In the genomic region with DNA sequence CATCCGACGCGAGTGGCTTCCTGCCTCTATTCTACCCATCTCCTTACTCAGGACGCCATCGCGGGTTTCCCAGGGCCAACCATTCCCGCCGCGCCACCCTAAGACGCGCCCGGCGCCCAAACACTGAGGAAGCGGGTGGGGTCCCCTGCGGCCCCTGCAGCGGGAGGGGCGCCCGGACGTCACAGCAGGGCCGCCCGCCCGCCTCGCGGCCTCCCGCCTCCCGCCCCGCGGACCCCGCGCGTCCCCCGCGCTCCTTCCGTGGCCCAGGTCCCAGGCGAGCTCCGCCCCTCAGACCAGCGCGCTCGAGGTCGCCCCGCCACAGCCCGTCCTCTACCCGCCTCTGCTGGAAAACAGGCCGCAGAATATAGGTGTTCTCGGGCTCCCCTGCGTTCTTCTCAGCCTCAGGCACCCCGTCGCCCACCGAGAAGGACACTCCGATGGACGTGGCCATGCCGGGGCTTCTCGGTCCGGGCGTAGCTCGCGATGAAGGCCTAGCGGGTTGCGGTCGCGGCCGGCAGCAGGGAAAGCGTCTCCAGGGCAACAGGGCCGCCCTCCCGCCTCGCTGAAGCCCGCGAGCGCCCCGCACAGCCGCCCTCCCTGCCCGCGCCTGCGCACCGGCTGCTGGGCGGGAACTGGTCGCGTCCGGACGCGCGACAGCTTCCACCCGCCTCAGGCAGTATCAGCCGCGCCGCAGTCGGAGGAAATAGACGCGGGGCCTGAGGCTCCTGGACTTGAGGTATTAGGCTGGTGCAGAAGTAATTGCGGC, we compare ENCODE assay signal across 1 cellular context.
TF ChIP-seq lines count a peak whose summit lies in the region.

A gene (minus strand): TSS at position 539 of the 766 bp plus-strand sequence. CDS start 88 bp downstream, at position 451.

TF ChIP-seq in K562, 482 proteins besides CTCF, POLR2A, EP300 and RAD21 (continued from another document and continues in another):
- TF ChIP-seq, protein P1, sequence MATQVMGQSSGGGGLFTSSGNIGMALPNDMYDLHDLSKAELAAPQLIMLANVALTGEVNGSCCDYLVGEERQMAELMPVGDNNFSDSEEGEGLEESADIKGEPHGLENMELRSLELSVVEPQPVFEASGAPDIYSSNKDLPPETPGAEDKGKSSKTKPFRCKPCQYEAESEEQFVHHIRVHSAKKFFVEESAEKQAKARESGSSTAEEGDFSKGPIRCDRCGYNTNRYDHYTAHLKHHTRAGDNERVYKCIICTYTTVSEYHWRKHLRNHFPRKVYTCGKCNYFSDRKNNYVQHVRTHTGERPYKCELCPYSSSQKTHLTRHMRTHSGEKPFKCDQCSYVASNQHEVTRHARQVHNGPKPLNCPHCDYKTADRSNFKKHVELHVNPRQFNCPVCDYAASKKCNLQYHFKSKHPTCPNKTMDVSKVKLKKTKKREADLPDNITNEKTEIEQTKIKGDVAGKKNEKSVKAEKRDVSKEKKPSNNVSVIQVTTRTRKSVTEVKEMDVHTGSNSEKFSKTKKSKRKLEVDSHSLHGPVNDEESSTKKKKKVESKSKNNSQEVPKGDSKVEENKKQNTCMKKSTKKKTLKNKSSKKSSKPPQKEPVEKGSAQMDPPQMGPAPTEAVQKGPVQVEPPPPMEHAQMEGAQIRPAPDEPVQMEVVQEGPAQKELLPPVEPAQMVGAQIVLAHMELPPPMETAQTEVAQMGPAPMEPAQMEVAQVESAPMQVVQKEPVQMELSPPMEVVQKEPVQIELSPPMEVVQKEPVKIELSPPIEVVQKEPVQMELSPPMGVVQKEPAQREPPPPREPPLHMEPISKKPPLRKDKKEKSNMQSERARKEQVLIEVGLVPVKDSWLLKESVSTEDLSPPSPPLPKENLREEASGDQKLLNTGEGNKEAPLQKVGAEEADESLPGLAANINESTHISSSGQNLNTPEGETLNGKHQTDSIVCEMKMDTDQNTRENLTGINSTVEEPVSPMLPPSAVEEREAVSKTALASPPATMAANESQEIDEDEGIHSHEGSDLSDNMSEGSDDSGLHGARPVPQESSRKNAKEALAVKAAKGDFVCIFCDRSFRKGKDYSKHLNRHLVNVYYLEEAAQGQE (CRISPR knock-in tag; IDR thresholded peaks at IDR 0.05; ENCODE audit: low read depth): peak; percentile 61; the same call in 1 of the 2 replicates
- TF ChIP-seq, protein P2, sequence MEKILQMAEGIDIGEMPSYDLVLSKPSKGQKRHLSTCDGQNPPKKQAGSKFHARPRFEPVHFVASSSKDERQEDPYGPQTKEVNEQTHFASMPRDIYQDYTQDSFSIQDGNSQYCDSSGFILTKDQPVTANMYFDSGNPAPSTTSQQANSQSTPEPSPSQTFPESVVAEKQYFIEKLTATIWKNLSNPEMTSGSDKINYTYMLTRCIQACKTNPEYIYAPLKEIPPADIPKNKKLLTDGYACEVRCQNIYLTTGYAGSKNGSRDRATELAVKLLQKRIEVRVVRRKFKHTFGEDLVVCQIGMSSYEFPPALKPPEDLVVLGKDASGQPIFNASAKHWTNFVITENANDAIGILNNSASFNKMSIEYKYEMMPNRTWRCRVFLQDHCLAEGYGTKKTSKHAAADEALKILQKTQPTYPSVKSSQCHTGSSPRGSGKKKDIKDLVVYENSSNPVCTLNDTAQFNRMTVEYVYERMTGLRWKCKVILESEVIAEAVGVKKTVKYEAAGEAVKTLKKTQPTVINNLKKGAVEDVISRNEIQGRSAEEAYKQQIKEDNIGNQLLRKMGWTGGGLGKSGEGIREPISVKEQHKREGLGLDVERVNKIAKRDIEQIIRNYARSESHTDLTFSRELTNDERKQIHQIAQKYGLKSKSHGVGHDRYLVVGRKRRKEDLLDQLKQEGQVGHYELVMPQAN (IDR thresholded peaks at IDR 0.05; ENCODE audit: borderline replicate concordance): peak; percentile 94
- TF ChIP-seq BCOR (IDR thresholded peaks at IDR 0.05) (no peak), DACH1 (IDR thresholded peaks at IDR 0.05; ENCODE audit: partially characterized antibody) (peak; percentile 60), FOXP1 (CRISPR knock-in tag; IDR thresholded peaks at IDR 0.05) (peak; percentile 84; the same call in 1 of the 2 replicates), RNF2 (IDR thresholded peaks at IDR 0.05) (no peak), ILF3 (IDR thresholded peaks at IDR 0.05; ENCODE audit: borderline replicate concordance) (0 out of 2 replicates have a peak, but pooled peaks have one; percentile 48), HNRNPUL1 (IDR thresholded peaks at IDR 0.05; ENCODE audit: low read length) (no peak), ZNF830 (CRISPR knock-in tag; IDR thresholded peaks at IDR 0.05) (0 out of 2 replicates have a peak, but pooled peaks have one; percentile 42), ZNF384 (IDR thresholded peaks at IDR 0.05; ENCODE audit: low read depth, low read length) (no peak), SUPT5H (IDR thresholded peaks at IDR 0.05) (peak; percentile 90), ZBED1 (IDR thresholded peaks at IDR 0.05) (no peak), POLR2B (IDR thresholded peaks at IDR 0.05; ENCODE audit: low read depth, partially characterized antibody) (peak; percentile 93), ELF4 (CRISPR knock-in tag; IDR thresholded peaks at IDR 0.05) (peak; percentile 72; the same call in 1 of the 2 replicates), SMC3 (conservative IDR thresholded peaks at IDR 0.05; ENCODE audit: insufficient read depth, low read depth, low read length) (0 out of 2 replicates have a peak, but pooled peaks have one; percentile 4), TRIM28 (IDR thresholded peaks at IDR 0.05) (no peak), FOXM1 (IDR thresholded peaks at IDR 0.05; ENCODE audit: low read depth) (no peak), FOXM1 (CRISPR knock-in tag; IDR thresholded peaks at IDR 0.05; ENCODE audit: low read depth) (0 out of 2 replicates have a peak, but pooled peaks have one; percentile 82), ERF (CRISPR knock-in tag; IDR thresholded peaks at IDR 0.05) (peak; percentile 14; the same call in 1 of the 2 replicates), HDAC3 (IDR thresholded peaks at IDR 0.05; ENCODE audit: borderline replicate concordance, partially characterized antibody) (no peak), PCBP2 (IDR thresholded peaks at IDR 0.05; ENCODE audit: low read depth, low read length, poor library complexity, severe bottlenecking) (no peak), ZNF311 (CRISPR knock-in tag; IDR thresholded peaks at IDR 0.05) (no peak), EP400 (IDR thresholded peaks at IDR 0.05) (peak; percentile 65; the same call in 1 of the 2 replicates), NBN (IDR thresholded peaks at IDR 0.05; ENCODE audit: low read depth) (0 out of 2 replicates have a peak, but pooled peaks have one; percentile 23), ZNF263 (CRISPR knock-in tag; IDR thresholded peaks at IDR 0.05; ENCODE audit: borderline replicate concordance) (no peak; the same call in 1 of the 2 replicates), ZNF696 (CRISPR knock-in tag; conservative IDR thresholded peaks at IDR 0.05) (no peak), HNRNPH1 (optimal IDR thresholded peaks at IDR 0.05; ENCODE audit: low read depth, low read length) (no peak), ZC3H11A (IDR thresholded peaks at IDR 0.05; ENCODE audit: low read depth, low read length) (no peak), RHOXF2B (CRISPR knock-in tag; conservative IDR thresholded peaks at IDR 0.05) (no peak), NCOA6 (IDR thresholded peaks at IDR 0.05) (no peak), GABPA (tag; conservative IDR thresholded peaks at IDR 0.05; ENCODE audit: low read depth) (peak; percentile 38), ZNF143 (CRISPR knock-in tag; IDR thresholded peaks at IDR 0.05) (no peak), MXI1 (IDR thresholded peaks at IDR 0.05; ENCODE audit: low read depth, low read length) (peak; percentile 75), U2AF2 (optimal IDR thresholded peaks at IDR 0.05; ENCODE audit: low read depth, low read length) (no peak), TCF3 (CRISPR knock-in tag; IDR thresholded peaks at IDR 0.05) (peak; percentile 48), STAG1 (CRISPR knock-in tag; IDR thresholded peaks at IDR 0.05; ENCODE audit: borderline replicate concordance) (0 out of 2 replicates have a peak, but pooled peaks have one; percentile 18)
- TF ChIP-seq, protein P3, sequence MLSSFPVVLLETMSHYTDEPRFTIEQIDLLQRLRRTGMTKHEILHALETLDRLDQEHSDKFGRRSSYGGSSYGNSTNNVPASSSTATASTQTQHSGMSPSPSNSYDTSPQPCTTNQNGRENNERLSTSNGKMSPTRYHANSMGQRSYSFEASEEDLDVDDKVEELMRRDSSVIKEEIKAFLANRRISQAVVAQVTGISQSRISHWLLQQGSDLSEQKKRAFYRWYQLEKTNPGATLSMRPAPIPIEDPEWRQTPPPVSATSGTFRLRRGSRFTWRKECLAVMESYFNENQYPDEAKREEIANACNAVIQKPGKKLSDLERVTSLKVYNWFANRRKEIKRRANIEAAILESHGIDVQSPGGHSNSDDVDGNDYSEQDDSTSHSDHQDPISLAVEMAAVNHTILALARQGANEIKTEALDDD (IDR thresholded peaks at IDR 0.05): no peak
- TF ChIP-seq, protein P4, sequence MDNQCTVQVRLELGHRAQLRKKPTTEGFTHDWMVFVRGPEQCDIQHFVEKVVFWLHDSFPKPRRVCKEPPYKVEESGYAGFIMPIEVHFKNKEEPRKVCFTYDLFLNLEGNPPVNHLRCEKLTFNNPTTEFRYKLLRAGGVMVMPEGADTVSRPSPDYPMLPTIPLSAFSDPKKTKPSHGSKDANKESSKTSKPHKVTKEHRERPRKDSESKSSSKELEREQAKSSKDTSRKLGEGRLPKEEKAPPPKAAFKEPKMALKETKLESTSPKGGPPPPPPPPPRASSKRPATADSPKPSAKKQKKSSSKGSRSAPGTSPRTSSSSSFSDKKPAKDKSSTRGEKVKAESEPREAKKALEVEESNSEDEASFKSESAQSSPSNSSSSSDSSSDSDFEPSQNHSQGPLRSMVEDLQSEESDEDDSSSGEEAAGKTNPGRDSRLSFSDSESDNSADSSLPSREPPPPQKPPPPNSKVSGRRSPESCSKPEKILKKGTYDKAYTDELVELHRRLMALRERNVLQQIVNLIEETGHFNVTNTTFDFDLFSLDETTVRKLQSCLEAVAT (IDR thresholded peaks at IDR 0.05): peak in 1 of 2 experiments; percentile 61; a peak in 1 of 4 replicates
- TF ChIP-seq, protein P5, sequence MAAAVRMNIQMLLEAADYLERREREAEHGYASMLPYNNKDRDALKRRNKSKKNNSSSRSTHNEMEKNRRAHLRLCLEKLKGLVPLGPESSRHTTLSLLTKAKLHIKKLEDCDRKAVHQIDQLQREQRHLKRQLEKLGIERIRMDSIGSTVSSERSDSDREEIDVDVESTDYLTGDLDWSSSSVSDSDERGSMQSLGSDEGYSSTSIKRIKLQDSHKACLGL (CRISPR knock-in tag; IDR thresholded peaks at IDR 0.05; ENCODE audit: borderline replicate concordance, poor library complexity, severe bottlenecking): no peak
- TF ChIP-seq, protein P6, sequence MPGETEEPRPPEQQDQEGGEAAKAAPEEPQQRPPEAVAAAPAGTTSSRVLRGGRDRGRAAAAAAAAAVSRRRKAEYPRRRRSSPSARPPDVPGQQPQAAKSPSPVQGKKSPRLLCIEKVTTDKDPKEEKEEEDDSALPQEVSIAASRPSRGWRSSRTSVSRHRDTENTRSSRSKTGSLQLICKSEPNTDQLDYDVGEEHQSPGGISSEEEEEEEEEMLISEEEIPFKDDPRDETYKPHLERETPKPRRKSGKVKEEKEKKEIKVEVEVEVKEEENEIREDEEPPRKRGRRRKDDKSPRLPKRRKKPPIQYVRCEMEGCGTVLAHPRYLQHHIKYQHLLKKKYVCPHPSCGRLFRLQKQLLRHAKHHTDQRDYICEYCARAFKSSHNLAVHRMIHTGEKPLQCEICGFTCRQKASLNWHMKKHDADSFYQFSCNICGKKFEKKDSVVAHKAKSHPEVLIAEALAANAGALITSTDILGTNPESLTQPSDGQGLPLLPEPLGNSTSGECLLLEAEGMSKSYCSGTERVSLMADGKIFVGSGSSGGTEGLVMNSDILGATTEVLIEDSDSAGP (CRISPR knock-in tag; IDR thresholded peaks at IDR 0.05): no peak
- TF ChIP-seq, protein P7, sequence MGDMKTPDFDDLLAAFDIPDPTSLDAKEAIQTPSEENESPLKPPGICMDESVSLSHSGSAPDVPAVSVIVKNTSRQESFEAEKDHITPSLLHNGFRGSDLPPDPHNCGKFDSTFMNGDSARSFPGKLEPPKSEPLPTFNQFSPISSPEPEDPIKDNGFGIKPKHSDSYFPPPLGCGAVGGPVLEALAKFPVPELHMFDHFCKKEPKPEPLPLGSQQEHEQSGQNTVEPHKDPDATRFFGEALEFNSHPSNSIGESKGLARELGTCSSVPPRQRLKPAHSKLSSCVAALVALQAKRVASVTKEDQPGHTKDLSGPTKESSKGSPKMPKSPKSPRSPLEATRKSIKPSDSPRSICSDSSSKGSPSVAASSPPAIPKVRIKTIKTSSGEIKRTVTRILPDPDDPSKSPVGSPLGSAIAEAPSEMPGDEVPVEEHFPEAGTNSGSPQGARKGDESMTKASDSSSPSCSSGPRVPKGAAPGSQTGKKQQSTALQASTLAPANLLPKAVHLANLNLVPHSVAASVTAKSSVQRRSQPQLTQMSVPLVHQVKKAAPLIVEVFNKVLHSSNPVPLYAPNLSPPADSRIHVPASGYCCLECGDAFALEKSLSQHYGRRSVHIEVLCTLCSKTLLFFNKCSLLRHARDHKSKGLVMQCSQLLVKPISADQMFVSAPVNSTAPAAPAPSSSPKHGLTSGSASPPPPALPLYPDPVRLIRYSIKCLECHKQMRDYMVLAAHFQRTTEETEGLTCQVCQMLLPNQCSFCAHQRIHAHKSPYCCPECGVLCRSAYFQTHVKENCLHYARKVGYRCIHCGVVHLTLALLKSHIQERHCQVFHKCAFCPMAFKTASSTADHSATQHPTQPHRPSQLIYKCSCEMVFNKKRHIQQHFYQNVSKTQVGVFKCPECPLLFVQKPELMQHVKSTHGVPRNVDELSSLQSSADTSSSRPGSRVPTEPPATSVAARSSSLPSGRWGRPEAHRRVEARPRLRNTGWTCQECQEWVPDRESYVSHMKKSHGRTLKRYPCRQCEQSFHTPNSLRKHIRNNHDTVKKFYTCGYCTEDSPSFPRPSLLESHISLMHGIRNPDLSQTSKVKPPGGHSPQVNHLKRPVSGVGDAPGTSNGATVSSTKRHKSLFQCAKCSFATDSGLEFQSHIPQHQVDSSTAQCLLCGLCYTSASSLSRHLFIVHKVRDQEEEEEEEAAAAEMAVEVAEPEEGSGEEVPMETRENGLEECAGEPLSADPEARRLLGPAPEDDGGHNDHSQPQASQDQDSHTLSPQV (IDR thresholded peaks at IDR 0.05): peak; percentile 30
- TF ChIP-seq, protein P8, sequence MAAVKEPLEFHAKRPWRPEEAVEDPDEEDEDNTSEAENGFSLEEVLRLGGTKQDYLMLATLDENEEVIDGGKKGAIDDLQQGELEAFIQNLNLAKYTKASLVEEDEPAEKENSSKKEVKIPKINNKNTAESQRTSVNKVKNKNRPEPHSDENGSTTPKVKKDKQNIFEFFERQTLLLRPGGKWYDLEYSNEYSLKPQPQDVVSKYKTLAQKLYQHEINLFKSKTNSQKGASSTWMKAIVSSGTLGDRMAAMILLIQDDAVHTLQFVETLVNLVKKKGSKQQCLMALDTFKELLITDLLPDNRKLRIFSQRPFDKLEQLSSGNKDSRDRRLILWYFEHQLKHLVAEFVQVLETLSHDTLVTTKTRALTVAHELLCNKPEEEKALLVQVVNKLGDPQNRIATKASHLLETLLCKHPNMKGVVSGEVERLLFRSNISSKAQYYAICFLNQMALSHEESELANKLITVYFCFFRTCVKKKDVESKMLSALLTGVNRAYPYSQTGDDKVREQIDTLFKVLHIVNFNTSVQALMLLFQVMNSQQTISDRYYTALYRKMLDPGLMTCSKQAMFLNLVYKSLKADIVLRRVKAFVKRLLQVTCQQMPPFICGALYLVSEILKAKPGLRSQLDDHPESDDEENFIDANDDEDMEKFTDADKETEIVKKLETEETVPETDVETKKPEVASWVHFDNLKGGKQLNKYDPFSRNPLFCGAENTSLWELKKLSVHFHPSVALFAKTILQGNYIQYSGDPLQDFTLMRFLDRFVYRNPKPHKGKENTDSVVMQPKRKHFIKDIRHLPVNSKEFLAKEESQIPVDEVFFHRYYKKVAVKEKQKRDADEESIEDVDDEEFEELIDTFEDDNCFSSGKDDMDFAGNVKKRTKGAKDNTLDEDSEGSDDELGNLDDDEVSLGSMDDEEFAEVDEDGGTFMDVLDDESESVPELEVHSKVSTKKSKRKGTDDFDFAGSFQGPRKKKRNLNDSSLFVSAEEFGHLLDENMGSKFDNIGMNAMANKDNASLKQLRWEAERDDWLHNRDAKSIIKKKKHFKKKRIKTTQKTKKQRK (IDR thresholded peaks at IDR 0.05; ENCODE audit: borderline replicate concordance, low read depth, low read length): no peak
